Comparison of ENCODE assay signal across 8 cellular contexts in genomic region chr1:28886731-28887417, GRCh38. TPM values are rescaled to one million over a fixed set of nuclear protein-coding genes. Genes with fewer than 3 reads are reported as not detected.
DNase-seq lines count a peak whose midpoint lies in the region; ATAC-seq and TF ChIP-seq lines count a peak whose summit lies in the region.

No MANE protein-coding gene starts in this region.

- peak overlapping the region; percentile 69 for H2AFZ ChIP-seq in KMS-11 (ENCODE audit: low read depth)

- H3K9me3 ChIP-seq in CD8-positive, alpha-beta memory T cell (ENCODE audit: low read length) = no peaks in the 10 kb centered on the region

- DNase-seq in CD8-positive, alpha-beta memory T cell = peak; percentile 85 to 92 (median 88)
- DNase-seq in RWPE1 (ENCODE audit: low spot score) (peak; percentile 99), fibroblast of the aortic adventitia (ENCODE audit: low read depth) (peak; percentile 60), nephron progenitor cell (peak; percentile 87)
- DNase-seq in activated effector memory CD4-positive, alpha-beta T cell treated with Interleukin-2 at 50 U/mL for 16 hours = peak; percentile 87

- peaks cover 0 to 5% of the 10 kb centered on the region in 2 donors for H3K27me3 Mint-ChIP-seq in CD8-positive, alpha-beta memory T cell
- peaks cover 34% of the 10 kb centered on the region for H3K27me3 Mint-ChIP-seq in nephron progenitor cell (ENCODE audit: low read depth, poor library complexity)
- H3K27me3 Mint-ChIP-seq in stimulated activated naive CD8-positive, alpha-beta T cell treated with anti-CD3 and anti-CD28 coated beads, Interleukin-15, Interleukin-2, amounts not matched to agents 100 ng/mL and 50 ng/mL, for 24 hours = no peaks in the 10 kb centered on the region

- ATAC-seq in GM21423 (IDR thresholded peaks at IDR 0.05; ENCODE audit: unreplicated experiment) = peak; percentile 53

- peak overlapping the region; percentile 83 for H3K27ac ChIP-seq in CD8-positive, alpha-beta memory T cell (ENCODE audit: low read depth, low read length)
- H3K27ac ChIP-seq in KMS-11 = peak overlapping the region; percentile 95
- H3K27ac ChIP-seq in RWPE1 = peak overlapping the region; percentile 59

- peaks cover 0 to 6% (median 0%) of the 10 kb centered on the region in 3 donors for H3K36me3 Mint-ChIP-seq in CD8-positive, alpha-beta memory T cell
- no peaks in the 10 kb centered on the region for H3K36me3 Mint-ChIP-seq in nephron progenitor cell (ENCODE audit: low read depth)
- peaks cover 4% of the 10 kb centered on the region for H3K36me3 Mint-ChIP-seq in stimulated activated naive CD8-positive, alpha-beta T cell treated with anti-CD3 and anti-CD28 coated beads, Interleukin-15, Interleukin-2, amounts not matched to agents 100 ng/mL and 50 ng/mL, for 24 hours (ENCODE audit: low read depth)

- H3K4me3 ChIP-seq in CD8-positive, alpha-beta memory T cell (ENCODE audit: low read length) = peak overlapping the region; percentile 88
- H3K4me3 ChIP-seq in KMS-11 (IDR thresholded peaks at IDR 0.05; ENCODE audit: insufficient read depth, low read depth, low read length) (no peak overlapping the region), fibroblast of the aortic adventitia (ENCODE audit: low read depth, low read length) (peak overlapping the region; percentile 83)

- POLR2A ChIA-PET in CD8-positive, alpha-beta memory T cell (lab: Charles Lee) = interaction anchor here (0.6 kb wide), 1 partner anchor 295 kb away, joined by 4 read pairs; the partner anchor contains the start of gene SRSF4
- POLR2A ChIA-PET in RWPE1 (lab: Yijun Ruan, JAX; ENCODE audit: low non-redundant PET) = interaction anchor here (0.6 kb wide), 1 partner anchor 66 kb away, joined by 4 read pairs; no protein-coding TSS in a partner anchor

- no peaks in the 10 kb centered on the region for H3K27me3 ChIP-seq in CD8-positive, alpha-beta memory T cell (ENCODE audit: insufficient read depth, low read length, poor library complexity, severe bottlenecking)
- H3K27me3 ChIP-seq in KMS-11 (ENCODE audit: insufficient read depth, low read depth) = no peaks in the 10 kb centered on the region

- H4K20me1 ChIP-seq in KMS-11 (ENCODE audit: insufficient read depth) = no peaks in the 10 kb centered on the region

- peak overlapping the region; percentile 85 for H3K4me2 ChIP-seq in KMS-11

- H3K9me3 Mint-ChIP-seq in CD8-positive, alpha-beta memory T cell = no peaks in the 10 kb centered on the region
- H3K9me3 Mint-ChIP-seq in nephron progenitor cell = no peaks in the 10 kb centered on the region
- H3K9me3 Mint-ChIP-seq in stimulated activated naive CD8-positive, alpha-beta T cell treated with anti-CD3 and anti-CD28 coated beads, Interleukin-15, Interleukin-2, amounts not matched to agents 100 ng/mL and 50 ng/mL, for 24 hours = no peaks in the 10 kb centered on the region

- peaks cover 22% of the 10 kb centered on the region; the same call in 1 of the 2 replicates for H3K79me2 ChIP-seq in KMS-11 (ENCODE audit: insufficient read depth, low read depth)

- H3K9ac ChIP-seq in KMS-11 = peak overlapping the region; percentile 92

- H3K4me1 ChIP-seq in CD8-positive, alpha-beta memory T cell (ENCODE audit: insufficient read depth, low read length) = peaks cover 47% of the 10 kb centered on the region
- H3K4me1 ChIP-seq in KMS-11 (ENCODE audit: low read depth, poor library complexity, severe bottlenecking) = peaks cover 71% of the 10 kb centered on the region

- peak overlapping the region; percentile 88 to 98 (median 97) for H3K27ac Mint-ChIP-seq in CD8-positive, alpha-beta memory T cell
- no peak overlapping the region for H3K27ac Mint-ChIP-seq in nephron progenitor cell
- H3K27ac Mint-ChIP-seq in stimulated activated naive CD8-positive, alpha-beta T cell treated with anti-CD3 and anti-CD28 coated beads, Interleukin-15, Interleukin-2, amounts not matched to agents 100 ng/mL and 50 ng/mL, for 24 hours = peak overlapping the region; percentile 90

- H3K4me3 Mint-ChIP-seq in CD8-positive, alpha-beta memory T cell = peak overlapping the region; percentile 82 to 98 (median 90)
- H3K4me3 Mint-ChIP-seq in nephron progenitor cell = peak overlapping the region; percentile 79
- peak overlapping the region; percentile 79 for H3K4me3 Mint-ChIP-seq in stimulated activated naive CD8-positive, alpha-beta T cell treated with anti-CD3 and anti-CD28 coated beads, Interleukin-15, Interleukin-2, amounts not matched to agents 100 ng/mL and 50 ng/mL, for 24 hours

- H3K4me1 Mint-ChIP-seq in CD8-positive, alpha-beta memory T cell = peaks cover 53 to 78% (median 68%) of the 10 kb centered on the region in 3 donors
- peaks cover 56% of the 10 kb centered on the region for H3K4me1 Mint-ChIP-seq in nephron progenitor cell
- H3K4me1 Mint-ChIP-seq in stimulated activated naive CD8-positive, alpha-beta T cell treated with anti-CD3 and anti-CD28 coated beads, Interleukin-15, Interleukin-2, amounts not matched to agents 100 ng/mL and 50 ng/mL, for 24 hours (ENCODE audit: low read depth) = peaks cover 62% of the 10 kb centered on the region

- H3K36me3 ChIP-seq in CD8-positive, alpha-beta memory T cell (ENCODE audit: insufficient read depth, low read length) = no peaks in the 10 kb centered on the region
- no peaks in the 10 kb centered on the region for H3K36me3 ChIP-seq in KMS-11 (ENCODE audit: insufficient read depth)

- CTCF ChIA-PET in CD8-positive, alpha-beta memory T cell (lab: Charles Lee) = interaction anchor here (1.9 to 2.8 kb wide), 2 partner anchors 10 to 26 kb away, joined by 7 to 10 read pairs; partner anchors contain the start of gene EPB41
- CTCF ChIA-PET in RWPE1 (lab: Yijun Ruan, JAX) = interaction anchor here (0.5 to 1.8 kb wide), 3 partner anchors 23 to 295 kb away, joined by 3 to 12 read pairs (median 3); partner anchors contain the start of gene SRSF4

- TF ChIP-seq CTCF in KMS-11 (conservative IDR thresholded peaks at IDR 0.05; ENCODE audit: low read depth, low read length) (no peak), RWPE1 (conservative IDR thresholded peaks at IDR 0.05; ENCODE audit: low read depth) (no peak), fibroblast of the aortic adventitia (IDR thresholded peaks at IDR 0.05; ENCODE audit: insufficient read depth, low read length) (no peak), nephron progenitor cell (IDR thresholded peaks at IDR 0.05) (no peak)

RNA-seq across cellular contexts. Expression of gene EPB41, which starts 27.5 kb away (rescaled TPM):
- total RNA-seq in CD8-positive, alpha-beta memory T cell = 10 to 100 TPM; 89.9 to 93.6 TPM
- 96.2 TPM for polyA plus RNA-seq in CD8-positive, alpha-beta memory T cell
- total RNA-seq in fibroblast of the aortic adventitia (ENCODE audit: low replicate concordance) = 31.8 and 42.9 TPM in 2 replicates
